ENCODE assay signal across 25 cellular contexts in genomic region chr20:22944062-22944461, GRCh38.
"Had no signal": no experiment of that assay in that cellular context is flagged by ENCODE, and none has a peak within 500 bp of the region (broad histone marks: within the 10 kb centered on the region; RNA-seq: fewer than 3 reads in every experiment).

No MANE protein-coding gene starts in this region.

- H3K36me3 ChIP-seq: neural progenitor cell, stomach, thyroid gland, vagina had no signal

- H3K9me3 ChIP-seq: mucosa of descending colon, stomach, thyroid gland, vagina had no signal

- H3K4me3 Mint-ChIP-seq: effector memory CD8-positive, alpha-beta T cell; mesothelial cell of epicardium; naive B cell; natural killer cell treated with Interleukin-12 subunit alpha and Interleukin-12 subunit beta and Interleukin-15 and Interleukin-18, amount 100 ng/mL, for 72 hours; neural progenitor cell; stimulated activated effector memory CD8-positive, alpha-beta T cell treated with anti-CD3 and anti-CD28 coated beads, Interleukin-12 subunit alpha, Interleukin-12 subunit beta, amount 100 ng/mL, for 72 hours had no signal

- H3K27ac ChIP-seq: coronary artery, neural progenitor cell, parathyroid adenoma, stomach, thyroid gland, vagina had no signal

- H3K9ac ChIP-seq: neural progenitor cell, parathyroid adenoma had no signal

- FAIRE-seq: endometrium, frontal cortex, kidney had no signal

- H3K4me2 ChIP-seq: neural progenitor cell had no signal

- ATAC-seq: effector memory CD8-positive, alpha-beta T cell; left lobe of liver; mucosa of descending colon; sciatic nerve; stimulated activated effector memory CD8-positive, alpha-beta T cell treated with anti-CD3 and anti-CD28 coated beads, Interleukin-12 subunit alpha, Interleukin-12 subunit beta, amount 100 ng/mL, for 72 hours had no signal

- H2AFZ ChIP-seq: neural progenitor cell, parathyroid adenoma had no signal

- H3K79me2 ChIP-seq: parathyroid adenoma had no signal

- H3K36me3 Mint-ChIP-seq: mesothelial cell of epicardium; naive B cell; natural killer cell treated with Interleukin-12 subunit alpha and Interleukin-12 subunit beta and Interleukin-15 and Interleukin-18, amount 100 ng/mL, for 72 hours; neural progenitor cell; stimulated activated effector memory CD8-positive, alpha-beta T cell treated with anti-CD3 and anti-CD28 coated beads, Interleukin-12 subunit alpha, Interleukin-12 subunit beta, amount 100 ng/mL, for 72 hours had no signal

- H3K9me3 Mint-ChIP-seq: mesothelial cell of epicardium; naive B cell; natural killer cell treated with Interleukin-12 subunit alpha and Interleukin-12 subunit beta and Interleukin-15 and Interleukin-18, amount 100 ng/mL, for 72 hours; stimulated activated effector memory CD8-positive, alpha-beta T cell treated with anti-CD3 and anti-CD28 coated beads, Interleukin-12 subunit alpha, Interleukin-12 subunit beta, amount 100 ng/mL, for 72 hours had no signal

- H3K4me1 ChIP-seq: parathyroid adenoma, stomach, thyroid gland had no signal

- DNase-seq: dermis blood vessel endothelial cell; effector memory CD8-positive, alpha-beta T cell; head of caudate nucleus; kidney; mesenchymal stem cell; mucosa of descending colon; naive B cell; stimulated activated CD4-positive, alpha-beta T cell treated with anti-CD3 and anti-CD28 coated beads, Interleukin-2, amount 100 ng/mL, for 24 hours; stimulated activated CD4-positive, alpha-beta T cell treated with anti-CD3 and anti-CD28 coated beads, Interleukin-4, amount 100 ng/mL, for 24 hours; stimulated activated naive CD4-positive, alpha-beta T cell treated with Interleukin-2 at 50 U/mL for 16 hours; stomach; thyroid gland; trophoblast cell had no signal

- H3K4me3 ChIP-seq: coronary artery, mucosa of descending colon, neural progenitor cell, stomach, thyroid gland, vagina had no signal

- H3K27me3 ChIP-seq: neural progenitor cell, stomach, thyroid gland, vagina had no signal

- H3K27ac Mint-ChIP-seq: effector memory CD8-positive, alpha-beta T cell; mesothelial cell of epicardium; naive B cell; natural killer cell treated with Interleukin-12 subunit alpha and Interleukin-12 subunit beta and Interleukin-15 and Interleukin-18, amount 100 ng/mL, for 72 hours; neural progenitor cell; progenitor cell of endocrine pancreas; stimulated activated effector memory CD8-positive, alpha-beta T cell treated with anti-CD3 and anti-CD28 coated beads, Interleukin-12 subunit alpha, Interleukin-12 subunit beta, amount 100 ng/mL, for 72 hours had no signal

- H3K27me3 Mint-ChIP-seq: naive B cell had no signal

- H3K4me1 Mint-ChIP-seq: naive B cell; stimulated activated effector memory CD8-positive, alpha-beta T cell treated with anti-CD3 and anti-CD28 coated beads, Interleukin-12 subunit alpha, Interleukin-12 subunit beta, amount 100 ng/mL, for 72 hours had no signal
